8 cellular contexts compared by ENCODE assay signal in the genomic region with DNA sequence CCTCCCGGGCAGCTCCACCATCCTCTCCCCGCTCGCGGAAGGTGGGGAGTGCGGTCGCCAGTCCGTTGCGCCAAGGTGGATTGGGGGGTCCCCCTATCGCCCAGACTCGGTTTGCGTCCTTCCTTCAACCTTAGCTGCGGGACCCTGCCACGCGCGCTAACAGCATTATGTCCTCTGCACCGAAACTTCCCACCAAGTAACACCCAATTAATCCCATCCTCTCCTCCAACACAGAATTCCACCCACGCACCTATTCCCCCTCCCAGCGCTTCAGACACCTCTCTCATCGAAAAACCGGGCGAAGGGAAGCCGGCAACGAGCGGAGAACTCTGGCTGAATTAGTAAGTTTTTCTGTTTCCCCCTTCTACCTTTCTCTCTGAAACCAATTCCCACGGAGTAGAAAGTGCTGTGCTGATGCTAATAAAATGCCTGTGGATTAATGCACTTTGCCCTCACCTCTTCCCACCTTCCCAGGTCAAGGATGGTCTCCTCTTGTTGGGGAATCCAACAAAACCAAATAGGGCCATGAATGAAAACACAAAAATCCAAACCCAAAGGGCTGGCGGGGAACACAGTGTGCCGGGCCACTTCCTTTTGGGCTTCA. TPM values are rescaled to one million over a fixed set of nuclear protein-coding genes. Genes with fewer than 3 reads are reported as not detected.
A peak's percentile ranks its signal among the peaks of the same experiment; 100 is the strongest.
DNase-seq lines count a peak whose midpoint lies in the region; ATAC-seq and TF ChIP-seq lines count a peak whose summit lies in the region.

No MANE protein-coding gene starts in this region.

- TF ChIP-seq CTCF in Caco-2 (IDR thresholded peaks at IDR 0.05; ENCODE audit: insufficient read depth in 1 of 2, low read depth in 1 of 2, low read length in 1 of 2, severe bottlenecking in 1 of 2, unreplicated experiment in 1 of 2) (no peak), endodermal cell (conservative IDR thresholded peaks at IDR 0.05) (no peak), osteocyte (IDR thresholded peaks at IDR 0.05) (no peak)

- CTCF ChIA-PET in Caco-2 (lab: Charles Lee) = interaction anchor here (0.5 to 4.0 kb wide), 13 partner anchors 9 to 471 kb away, joined by 3 to 40 read pairs (median 3); a partner anchor contains a TSS

- H3K4me3 Mint-ChIP-seq in Caco-2 (ENCODE audit: unreplicated experiment) (peak overlapping the region; percentile 94), endodermal cell (peak overlapping the region; percentile 16), osteocyte (ENCODE audit: unreplicated experiment) (peak overlapping the region; percentile 64)

- POLR2A ChIA-PET in Caco-2 (lab: Charles Lee) = interaction anchor here (1.0 kb wide), 2 partner anchors 9 to 36 kb away, joined by 4 to 5 read pairs; no protein-coding TSS in a partner anchor

- H3K36me3 Mint-ChIP-seq in Caco-2 (ENCODE audit: insufficient read depth, unreplicated experiment) = peaks cover 25% of the 10 kb centered on the region
- no peaks in the 10 kb centered on the region for H3K36me3 Mint-ChIP-seq in endodermal cell (ENCODE audit: low read depth)
- peaks cover 3% of the 10 kb centered on the region for H3K36me3 Mint-ChIP-seq in osteocyte (ENCODE audit: unreplicated experiment)

- no peak for ATAC-seq in HG03039 (IDR thresholded peaks at IDR 0.05; ENCODE audit: unreplicated experiment)
- ATAC-seq in HG02588 (IDR thresholded peaks at IDR 0.05; ENCODE audit: unreplicated experiment) = no peak

- peak in 1 of 2 experiments; percentile 38 for DNase-seq in Caco-2
- peak; percentile 16 for DNase-seq in NCI-H2171 (lab: John Stamatoyannopoulos, UW)
- no peak for DNase-seq in endodermal cell
- no peak for DNase-seq in osteocyte (ENCODE audit: extremely low spot score, unreplicated experiment)
- DNase-seq in HCEC 1CT = no peak
- no peak for DNase-seq in SKM-1 treated with dmso at 0.1 percent for 144 hours (lab: John Stamatoyannopoulos, UW; ENCODE audit: unreplicated experiment)

- no TSS peak for BruUV-seq in Caco-2 (replicated peaks; lab: Mats Ljungman, UMichigan)

- H3K27ac ChIP-seq in endodermal cell (ENCODE audit: low read depth, low read length) = no peak overlapping the region

- WGBS in endodermal cell (ENCODE audit: insufficient coverage in 1 of 2, insufficient read length in 1 of 2), 2 experiments = 2 to 9% methylated on average over 9 to 26 of the region's 27 CpGs

- no peak overlapping the region for H3K9ac ChIP-seq in endodermal cell (ENCODE audit: extremely low read depth, low read length, poor library complexity, severe bottlenecking)

- intact Hi-C loops in Caco-2 (cut with micrococcal nuclease; ENCODE audit: unreplicated experiment) = loop anchor here (1.0 kb wide), 1 partner anchor 10 kb away; no protein-coding TSS in a partner anchor

- H3K4me1 Mint-ChIP-seq in Caco-2 (ENCODE audit: low read depth, unreplicated experiment) = no peaks in the 10 kb centered on the region
- H3K4me1 Mint-ChIP-seq in endodermal cell = no peaks in the 10 kb centered on the region
- H3K4me1 Mint-ChIP-seq in osteocyte (ENCODE audit: unreplicated experiment) = peaks cover 16% of the 10 kb centered on the region

- no peaks in the 10 kb centered on the region for H3K9me3 ChIP-seq in Caco-2
- H3K9me3 ChIP-seq in endodermal cell (ENCODE audit: control insufficient read depth, low read length) = peaks cover 28% of the 10 kb centered on the region

- H3K4me1 ChIP-seq in Caco-2 (peaks cover 27% of the 10 kb centered on the region), endodermal cell (ENCODE audit: control insufficient read depth, insufficient read depth, low read length) (no peaks in the 10 kb centered on the region)

- H3K27me3 Mint-ChIP-seq in Caco-2 (ENCODE audit: insufficient read depth, unreplicated experiment) (no peaks in the 10 kb centered on the region), endodermal cell (ENCODE audit: insufficient read depth) (peaks cover 100% of the 10 kb centered on the region), osteocyte (ENCODE audit: unreplicated experiment) (peaks cover 90% of the 10 kb centered on the region)

- H3K27ac Mint-ChIP-seq in Caco-2 (ENCODE audit: unreplicated experiment) = peak overlapping the region; percentile 82
- H3K27ac Mint-ChIP-seq in endodermal cell = no peak overlapping the region
- no peak overlapping the region for H3K27ac Mint-ChIP-seq in osteocyte (ENCODE audit: unreplicated experiment)

- H3K27me3 ChIP-seq in Caco-2 (replicated peaks; ENCODE audit: control insufficient read depth, insufficient read depth, low read length) (no peaks in the 10 kb centered on the region), endodermal cell (ENCODE audit: control insufficient read depth, insufficient read depth, low read length, poor library complexity, severe bottlenecking) (peaks cover 100% of the 10 kb centered on the region)

- H3K36me3 ChIP-seq in Caco-2 (ENCODE audit: control insufficient read depth, insufficient read depth, low read length) = no peaks in the 10 kb centered on the region; the same call in 1 of the 2 replicates
- no peaks in the 10 kb centered on the region for H3K36me3 ChIP-seq in endodermal cell (ENCODE audit: control insufficient read depth, insufficient read depth, low read length)

- H3K4me3 ChIP-seq in Caco-2 (ENCODE audit: low read depth, low read length) (peak overlapping the region; percentile 68), endodermal cell (ENCODE audit: low read length) (peak overlapping the region; percentile 49)

- H3K9me3 Mint-ChIP-seq in Caco-2 (ENCODE audit: unreplicated experiment) (no peaks in the 10 kb centered on the region), endodermal cell (peaks cover 29% of the 10 kb centered on the region), osteocyte (ENCODE audit: unreplicated experiment) (no peaks in the 10 kb centered on the region)

RNA-seq across cellular contexts. Expression of a gene that starts 0.9 kb away (rescaled TPM):
- total RNA-seq in Caco-2 (2022) (19.9 and 22.6 TPM in 2 replicates), endodermal cell (not detected), osteocyte (not detected in 2 replicates)
- polyA plus RNA-seq in endodermal cell (2013, experiment 1 of 2) = 19.4 TPM
- polyA plus RNA-seq in endodermal cell (2013, experiment 2 of 2) = 15.9 TPM

RNA-seq across cellular contexts. Expression of a gene that starts 3.9 kb away (rescaled TPM):
- total RNA-seq in Caco-2 (2022) (5.6 and 8.1 TPM in 2 replicates), endodermal cell (not detected), osteocyte (not detected in 2 replicates)
- 8.6 TPM for polyA plus RNA-seq in endodermal cell (2013, experiment 1 of 2)
- polyA plus RNA-seq in endodermal cell (2013, experiment 2 of 2) = 5.5 TPM

RNA-seq across cellular contexts. Expression of a gene that starts 5.0 kb away (rescaled TPM):
- total RNA-seq in Caco-2 (2022) = 19.7 and 19.9 TPM in 2 replicates
- total RNA-seq in endodermal cell = not detected
- 7.1 TPM for polyA plus RNA-seq in endodermal cell (2013, experiment 1 of 2)
- polyA plus RNA-seq in endodermal cell (2013, experiment 2 of 2) = 2.9 TPM
- not detected in 2 replicates for total RNA-seq in osteocyte

RNA-seq across cellular contexts. Expression of a gene that starts 8.0 kb away (rescaled TPM):
- total RNA-seq in Caco-2 (2022) (4.3 and 4.9 TPM in 2 replicates), endodermal cell (not detected), osteocyte (not detected in 2 replicates)
- polyA plus RNA-seq in endodermal cell (2013, experiment 1 of 2) = 11.4 TPM
- polyA plus RNA-seq in endodermal cell (2013, experiment 2 of 2) = 5.3 TPM

RNA-seq across cellular contexts. Expression of a gene that starts 13.9 kb away (rescaled TPM):
- total RNA-seq in Caco-2 (2022) = 14.4 and 16.7 TPM in 2 replicates
- not detected for total RNA-seq in endodermal cell
- polyA plus RNA-seq in endodermal cell (2013, experiment 1 of 2) = 23.9 TPM
- 14.3 TPM for polyA plus RNA-seq in endodermal cell (2013, experiment 2 of 2)
- total RNA-seq in osteocyte = not detected in 2 replicates

Comparison
In these comparisons a context has a peak if more than half of its experiments do, and no peak if none do; other contexts are left out.
1. H3K4me3 Mint-ChIP-seq: peak in every context shown above with its lines; median percentile 94 in Caco-2; 64 in osteocyte; 16 in endodermal cell.
2. RNA of a gene that starts 0.9 kb away (total RNA-seq): 19.9 to 22.6 TPM in Caco-2; not detected in endodermal cell and not detected in osteocyte; every median in the first group is over 10 times any median in the second.
3. RNA of a gene that starts 5.0 kb away (total RNA-seq): 19.7 to 19.9 TPM in Caco-2; not detected in endodermal cell and not detected in osteocyte; every median in the first group is over 10 times any median in the second.